18 cellular contexts compared by ENCODE assay signal in genomic region chr11:15888596-15889345, GRCh38.
DNase-seq lines count a peak whose midpoint lies in the region; ATAC-seq, FAIRE-seq and TF ChIP-seq lines count a peak whose summit lies in the region.
"Had no signal": no experiment of that assay in that cellular context is flagged by ENCODE, and none has a peak within 500 bp of the region (broad histone marks: within the 10 kb centered on the region; RNA-seq: fewer than 3 reads in every experiment).

No MANE protein-coding gene starts in this region.

- TF ChIP-seq RAD21 in GM12878 (IDR thresholded peaks at IDR 0.05; ENCODE audit: insufficient read depth, low read depth, low read length) = no peak

- no peak for TF ChIP-seq POLR2A in GM12878 (IDR thresholded peaks at IDR 0.05; ENCODE audit: low read depth, low read length)

- H3K36me3 ChIP-seq in mammary epithelial cell (ENCODE audit: insufficient read depth, low read length) = no peaks in the 10 kb centered on the region
- H3K36me3 ChIP-seq in GM12878 (ENCODE audit: control insufficient read depth in 2 of 2, insufficient read depth in 2 of 2, low read length in 1 of 2) = no peaks in the 10 kb centered on the region
- H3K36me3 ChIP-seq in smooth muscle cell (ENCODE audit: low read depth) = no peaks in the 10 kb centered on the region

- POLR2A ChIA-PET in MCF 10A (lab: Yijun Ruan, JAX) (no interaction called here), GM12878 (lab: Charles Lee) (no interaction called here)

- intact Hi-C loops in MCF 10A (cut with micrococcal nuclease) = no loop called here
- intact Hi-C loops in mammary epithelial cell (cut with micrococcal nuclease) = no loop called here
- intact Hi-C loops in GM12878 (cut with micrococcal nuclease; ENCODE audit: unreplicated experiment) = no loop called here

- no peak overlapping the region for H2AFZ ChIP-seq in mammary epithelial cell (ENCODE audit: low read depth, low read length)
- H2AFZ ChIP-seq in GM12878 (ENCODE audit: control insufficient read depth, low read depth, low read length) = no peak overlapping the region
- H2AFZ ChIP-seq in smooth muscle cell (ENCODE audit: low read depth) = no peak overlapping the region
- H2AFZ ChIP-seq: GM23338 had no signal

- H4K20me1 ChIP-seq in mammary epithelial cell (ENCODE audit: insufficient read depth, low read length) = no peaks in the 10 kb centered on the region
- H4K20me1 ChIP-seq in GM12878 (ENCODE audit: control insufficient read depth, insufficient read depth) = no peaks in the 10 kb centered on the region
- H4K20me1 ChIP-seq in smooth muscle cell (ENCODE audit: low read depth) = no peaks in the 10 kb centered on the region

- in situ Hi-C loops in mammary epithelial cell (cut with MboI; ENCODE audit: low sequenced_read_pairs in 2 of 2) = no loop called here
- in situ Hi-C loops in GM12878 (cut with MboI) = no loop called here

- H3K9me3 Mint-ChIP-seq in MCF 10A (ENCODE audit: unreplicated experiment) = no peaks in the 10 kb centered on the region
- H3K9me3 Mint-ChIP-seq in activated naive CD4-positive, alpha-beta T cell treated with anti-CD3 and anti-CD28 coated beads, Interleukin-2, amount 50 U/mL, for 72 hours = no peaks in the 10 kb centered on the region
- H3K9me3 Mint-ChIP-seq: CD14-positive monocyte; CD8-positive, alpha-beta T cell; GM23338 had no signal

- no peak overlapping the region for H3K4me3 Mint-ChIP-seq in MCF 10A (ENCODE audit: unreplicated experiment)
- H3K4me3 Mint-ChIP-seq: CD14-positive monocyte; CD8-positive, alpha-beta T cell; GM23338 had no signal

- peak; percentile 35; the same call in 2 of the 3 replicates for ATAC-seq in GM12878
- no peak for ATAC-seq in activated naive CD4-positive, alpha-beta T cell treated with anti-CD3 and anti-CD28 coated beads, Interleukin-2, amount 50 U/mL, for 72 hours
- ATAC-seq: CD8-positive, alpha-beta T cell; GM23338 had no signal

- RAD21 ChIA-PET in GM12878 (lab: Charles Lee; ENCODE audit: unreplicated experiment) = no interaction called here

- SMC1A ChIA-PET in GM12878 (lab: Charles Lee; ENCODE audit: uncharacterized antibody, unreplicated experiment) = interaction anchor here (1.3 kb wide), 1 partner anchor 35 kb away, joined by 3 read pairs; no protein-coding TSS in a partner anchor

- DNase-seq in MCF 10A (ENCODE audit: unreplicated experiment) = no peak
- DNase-seq in mammary epithelial cell = no peak
- no peak for DNase-seq in GM12878 (ENCODE audit: low read depth, low spot score)
- peak; percentile 54 for DNase-seq in left kidney (ENCODE audit: low read depth, low spot score)
- DNase-seq in smooth muscle cell (lab: John Stamatoyannopoulos, UW; ENCODE audit: unreplicated experiment) = no peak
- DNase-seq in activated naive CD4-positive, alpha-beta T cell treated with anti-CD3 and anti-CD28 coated beads, Interleukin-2, amount 50 U/mL, for 72 hours (ENCODE audit: low spot score in 2 of 2) = no peak
- DNase-seq in NCI-H1105 treated with DMSO at 0.1 percent for 48 hours (lab: John Stamatoyannopoulos, UW) = no peak
- DNase-seq in NCI-H2227 treated with DMSO at 0.1 percent for 48 hours (lab: John Stamatoyannopoulos, UW) = no peak
- DNase-seq: Caco-2; CD8-positive, alpha-beta T cell; DND-41; GDM1; H7 had no signal

- H3K27me3 ChIP-seq in mammary epithelial cell (ENCODE audit: insufficient read depth, low read length) (no peaks in the 10 kb centered on the region), GM12878 (replicated peaks in 1 of 2; ENCODE audit: control insufficient read depth in 2 of 2, insufficient read depth in 2 of 2, low read length in 1 of 2) (no peaks in the 10 kb centered on the region), smooth muscle cell (ENCODE audit: low read depth) (no peaks in the 10 kb centered on the region)

- FAIRE-seq in GM12878 (lab: Jason Lieb, UNC) = no peak
- FAIRE-seq: GM18507 had no signal

- no peaks in the 10 kb centered on the region for H3K36me3 Mint-ChIP-seq in MCF 10A (ENCODE audit: insufficient read depth, unreplicated experiment)
- no peaks in the 10 kb centered on the region for H3K36me3 Mint-ChIP-seq in activated naive CD4-positive, alpha-beta T cell treated with anti-CD3 and anti-CD28 coated beads, Interleukin-2, amount 50 U/mL, for 72 hours
- H3K36me3 Mint-ChIP-seq: CD14-positive monocyte; CD8-positive, alpha-beta T cell had no signal

- no TSS peak for BruUV-seq in MCF 10A (replicated peaks; lab: Mats Ljungman, UMichigan)
- no TSS peak for BruUV-seq in mammary epithelial cell (replicated peaks; lab: Mats Ljungman, UMichigan)
- BruUV-seq in GM12878 (replicated peaks; lab: Mats Ljungman, UMichigan) = no TSS peak

- CTCF ChIA-PET in MCF 10A (lab: Yijun Ruan, JAX) = interaction anchor here (1.9 kb wide), 1 partner anchor 20 kb away, joined by 4 read pairs; no protein-coding TSS in a partner anchor
- CTCF ChIA-PET in mammary epithelial cell (lab: Charles Lee; ENCODE audit: low non-redundant PET) = no interaction called here
- CTCF ChIA-PET in GM12878 (lab: Yijun Ruan, JAX) = no interaction called here

- no peak for TF ChIP-seq EP300 in GM12878 (IDR thresholded peaks at IDR 0.05; ENCODE audit: borderline replicate concordance in 1 of 2, control insufficient read depth in 1 of 2, low read depth in 2 of 2, low read length in 2 of 2)

- H3K4me3 ChIP-seq in mammary epithelial cell (replicated peaks in 1 of 3; ENCODE audit: insufficient read depth in 1 of 3, low read depth in 2 of 3, low read length in 3 of 3) (no peak overlapping the region), GM12878 (no peak overlapping the region), smooth muscle cell (no peak overlapping the region)
- H3K4me3 ChIP-seq: GM23338 had no signal

- H3K4me1 Mint-ChIP-seq in MCF 10A (ENCODE audit: insufficient read depth, unreplicated experiment) = peaks cover 7% of the 10 kb centered on the region
- H3K4me1 Mint-ChIP-seq: GM23338 had no signal

- H3K4me1 ChIP-seq in mammary epithelial cell (ENCODE audit: insufficient read depth, low read length) (peaks cover 7% of the 10 kb centered on the region), GM12878 (ENCODE audit: control insufficient read depth, insufficient read depth, low read length) (no peaks in the 10 kb centered on the region), smooth muscle cell (ENCODE audit: low read depth) (peaks cover 59% of the 10 kb centered on the region)

- TF ChIP-seq CTCF in MCF 10A (IDR thresholded peaks at IDR 0.05; ENCODE audit: unreplicated experiment) (no peak), mammary epithelial cell (conservative IDR thresholded peaks at IDR 0.05 in 1 of 2, IDR thresholded peaks at IDR 0.05 in 1 of 2; ENCODE audit: extremely low read depth in 1 of 2, insufficient read depth in 1 of 2, low read depth in 1 of 2, low read length in 2 of 2) (no peak), GM12878 (IDR thresholded peaks at IDR 0.05 in 2 of 3, conservative IDR thresholded peaks at IDR 0.05 in 1 of 3; ENCODE audit: control insufficient read depth in 2 of 3, extremely low read depth in 1 of 3, insufficient read depth in 1 of 3, low read depth in 3 of 3, low read length in 3 of 3) (no peak), smooth muscle cell (IDR thresholded peaks at IDR 0.05; ENCODE audit: borderline replicate concordance, insufficient read depth, poor library complexity, severe bottlenecking) (no peak)

- no peak overlapping the region for H3K27ac ChIP-seq in mammary epithelial cell (ENCODE audit: insufficient read depth, low read depth, low read length)
- H3K27ac ChIP-seq in GM12878 (ENCODE audit: control insufficient read depth, insufficient read depth) = no peak overlapping the region
- peak overlapping the region; percentile 75 for H3K27ac ChIP-seq in smooth muscle cell (ENCODE audit: low read depth)
- H3K27ac ChIP-seq: 22Rv1, HL-60 had no signal

- no peak overlapping the region for H3K9ac ChIP-seq in mammary epithelial cell (ENCODE audit: insufficient read depth, low read length)
- no peak overlapping the region for H3K9ac ChIP-seq in GM12878 (ENCODE audit: control insufficient read depth, insufficient read depth, low read length)
- H3K9ac ChIP-seq in smooth muscle cell (ENCODE audit: low read depth) = no peak overlapping the region

- H3K27ac Mint-ChIP-seq in MCF 10A (ENCODE audit: low read depth, unreplicated experiment) = peak overlapping the region; percentile 4
- H3K27ac Mint-ChIP-seq in activated naive CD4-positive, alpha-beta T cell treated with anti-CD3 and anti-CD28 coated beads, Interleukin-2, amount 50 U/mL, for 72 hours = no peak overlapping the region
- H3K27ac Mint-ChIP-seq: CD14-positive monocyte; CD8-positive, alpha-beta T cell; GM23338 had no signal

- H3K79me2 ChIP-seq in mammary epithelial cell (ENCODE audit: insufficient read depth, low read length) (no peaks in the 10 kb centered on the region), GM12878 (ENCODE audit: control insufficient read depth, insufficient read depth, low read length) (no peaks in the 10 kb centered on the region), smooth muscle cell (ENCODE audit: low read depth) (no peaks in the 10 kb centered on the region)

- 74% methylated on average over 2 of the region's 2 CpGs for WGBS in mammary epithelial cell (ENCODE audit: low coverage, missing lambda C conversion rate)
- WGBS in GM12878 (ENCODE audit: insufficient coverage, insufficient replicate concordance, low lambda C conversion rate, missing lambda C conversion rate) = 0% methylated on average over 2 of the region's 2 CpGs
- WGBS in smooth muscle cell (ENCODE audit: low lambda C conversion rate) = 67% methylated on average over 2 of the region's 2 CpGs

- no peak overlapping the region for H3K4me2 ChIP-seq in mammary epithelial cell (ENCODE audit: insufficient read depth, low read depth, low read length)
- no peak overlapping the region for H3K4me2 ChIP-seq in GM12878 (ENCODE audit: control insufficient read depth, insufficient read depth)
- H3K4me2 ChIP-seq in smooth muscle cell = peak overlapping the region; percentile 19
- H3K4me2 ChIP-seq: GM23338 had no signal

- H3F3A ChIP-seq in smooth muscle cell (ENCODE audit: low read depth) = peaks cover 52% of the 10 kb centered on the region

- no peaks in the 10 kb centered on the region for H3K9me3 ChIP-seq in mammary epithelial cell (replicated peaks; ENCODE audit: insufficient read depth, low read length)
- no peaks in the 10 kb centered on the region for H3K9me3 ChIP-seq in GM12878 (replicated peaks; ENCODE audit: control insufficient read depth, insufficient read depth, low read length)
- H3K9me3 ChIP-seq in smooth muscle cell (replicated peaks; ENCODE audit: low read depth) = no peaks in the 10 kb centered on the region
- H3K9me3 ChIP-seq: Caco-2 had no signal

- H3K27me3 Mint-ChIP-seq in MCF 10A (ENCODE audit: insufficient read depth, unreplicated experiment) = no peaks in the 10 kb centered on the region

- dilution Hi-C loops in mammary epithelial cell (cut with HindIII; ENCODE audit: low sequenced_read_pairs) = no loop called here
